ENCODE assay signal across 1 cellular context in genomic region chr11:17352925-17353227, GRCh38.
TF ChIP-seq lines count a peak whose summit lies in the region.

No MANE protein-coding gene starts in this region.

TF ChIP-seq in H1, 55 proteins besides CTCF, POLR2A, EP300 and RAD21:
- TF ChIP-seq EZH2 (IDR thresholded peaks at IDR 0.05; ENCODE audit: low read depth, low read length, severe bottlenecking), result peak; percentile 89
- TF ChIP-seq USF2 (IDR thresholded peaks at IDR 0.05; ENCODE audit: low read length), result no peak
TF ChIP-seq in H1: peak in this region for 1.
